19 cellular contexts compared by ENCODE assay signal in genomic region chr11:112454841-112455240, GRCh38.
"Had no signal": no experiment of that assay in that cellular context is flagged by ENCODE, and none has a peak within 500 bp of the region (broad histone marks: within the 10 kb centered on the region; RNA-seq: fewer than 3 reads in every experiment).

No MANE protein-coding gene starts in this region.

- DNase-seq: NCI-H1092 treated with DMSO at 0.1 percent for 48 hours, NCI-H1436, NCI-H1694, NCI-H1930, NCI-H2081 treated with DMSO at 0.1 percent for 48 hours, NCI-H2107, NCI-H226, NCI-H446 treated with DMSO at 0.1 percent for 48 hours, NCI-H510A, NCI-H748 treated with DMSO at 0.1 percent for 48 hours, SIG-M5 had no signal

- ATAC-seq: Right ventricle myocardium inferior had no signal

- H3K27ac ChIP-seq: KMS-11, PC-9, RWPE1, SJCRH30 had no signal

- H3K36me3 ChIP-seq: SJCRH30 had no signal

- H3K9me3 Mint-ChIP-seq: T-cell had no signal

- FAIRE-seq: RCC 7860 had no signal

- H3K27ac Mint-ChIP-seq: T-cell had no signal

- H3K4me2 ChIP-seq: KMS-11, PC-9 had no signal

- H3K9ac ChIP-seq: KMS-11 had no signal

- H3K4me3 Mint-ChIP-seq: T-cell had no signal

- H2AFZ ChIP-seq: PC-9 had no signal

- H3K4me1 ChIP-seq: SJCRH30 had no signal

- H3K36me3 Mint-ChIP-seq: T-cell had no signal

- H3K27me3 ChIP-seq: SJCRH30 had no signal

- H3K4me3 ChIP-seq: PC-9, SJCRH30, SK-N-MC had no signal

- H3K9me3 ChIP-seq: SJCRH30 had no signal
